In the genomic region with DNA sequence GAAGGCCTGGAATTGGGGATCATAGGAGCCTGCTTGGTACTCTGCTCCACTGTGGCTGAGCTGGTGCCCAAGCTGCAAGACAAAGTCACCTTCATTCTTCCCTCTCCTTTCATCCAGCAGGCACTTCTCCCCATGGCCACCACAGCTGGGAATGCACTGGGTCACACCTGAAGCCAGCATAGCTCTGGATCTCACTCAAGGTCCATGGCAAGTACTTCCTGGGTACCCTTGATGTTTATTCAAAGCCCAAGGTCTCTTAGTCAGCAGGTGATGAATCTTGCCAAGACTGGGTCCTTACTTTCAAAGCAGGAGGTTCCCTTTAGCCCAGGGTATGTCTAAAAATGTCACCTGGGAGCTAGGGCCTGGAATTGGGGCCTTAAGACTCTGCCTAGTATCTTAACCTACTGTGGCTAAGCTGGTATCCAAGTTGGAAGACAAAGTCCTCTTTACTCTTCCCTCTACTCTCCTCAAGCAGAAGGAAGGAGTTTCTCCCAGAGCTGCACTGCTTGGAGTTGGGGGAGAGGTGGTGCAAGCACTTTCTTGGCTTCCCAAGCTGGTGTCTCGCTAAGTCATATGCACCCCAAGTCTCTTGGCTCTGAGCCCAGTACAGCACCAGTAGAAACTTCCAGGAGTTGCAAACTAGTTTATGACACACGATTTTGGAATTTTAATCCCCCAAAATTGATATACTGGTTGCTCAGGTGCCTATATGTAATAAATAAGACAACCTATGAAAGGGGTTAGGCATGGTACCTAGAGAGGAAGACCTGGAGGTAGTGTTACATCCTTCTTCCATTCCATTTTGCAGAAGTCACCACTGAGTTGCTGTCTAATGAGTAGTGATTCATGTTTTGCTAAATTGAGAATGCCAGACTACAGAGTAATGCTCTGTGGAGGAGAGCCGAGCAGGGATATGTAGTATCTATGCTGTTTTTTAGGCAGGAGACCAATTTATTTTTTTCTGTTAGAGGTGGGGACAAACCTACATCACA, we compare ENCODE assay signal across 23 cellular contexts. TPM values are rescaled to one million over a fixed set of nuclear protein-coding genes. Genes with fewer than 3 reads are reported as not detected.
DNase-seq lines count a peak whose midpoint lies in the region; ATAC-seq, FAIRE-seq and TF ChIP-seq lines count a peak whose summit lies in the region.
"Had no signal": no experiment of that assay in that cellular context is flagged by ENCODE, and none has a peak within 500 bp of the region (broad histone marks: within the 10 kb centered on the region; RNA-seq: fewer than 3 reads in every experiment).

No MANE protein-coding gene starts in this region.

- BruUV-seq in HepG2 (replicated peaks; lab: Mats Ljungman, UMichigan), result no TSS peak

- no peak overlapping the region for H3K4me3 ChIP-seq in AG04450 (ENCODE audit: low read depth, low read length)
- H3K4me3 ChIP-seq in HepG2 (replicated peaks in 1 of 3; ENCODE audit: insufficient read depth in 1 of 3, low read depth in 2 of 3, low read length in 3 of 3), result no peak overlapping the region
- H3K4me3 ChIP-seq: dorsolateral prefrontal cortex, heart right ventricle, suprapubic skin had no signal

- no peaks in the 10 kb centered on the region for H3K4me1 ChIP-seq in HepG2 (ENCODE audit: insufficient read depth, low read length)
- H3K4me1 ChIP-seq: heart right ventricle, suprapubic skin had no signal

- H3K9me3 ChIP-seq in AG04450 (ENCODE audit: control insufficient read depth, insufficient read depth, low read length) (peaks cover 4% of the 10 kb centered on the region; the same call in 1 of the 2 replicates), HepG2 (ENCODE audit: low read length) (no peaks in the 10 kb centered on the region)
- H3K9me3 ChIP-seq: heart right ventricle, suprapubic skin had no signal

- CTCF ChIA-PET in AG04450 (lab: Charles Lee) (no interaction called here), HepG2 (lab: Yijun Ruan, JAX; ENCODE audit: low intra/inter-chr PET ratio, low total read pairs) (no interaction called here)

- DNase-seq in AG04450 (ENCODE audit: low read depth, low spot score), result peak; percentile 7
- peak; percentile 15 for DNase-seq in HS-5 (ENCODE audit: low read depth)
- peak; percentile 7 for DNase-seq in astrocyte of the hippocampus (ENCODE audit: low read depth, low spot score)
- peak; percentile 28 for DNase-seq in glomerular visceral epithelial cell (ENCODE audit: extremely low spot score)
- no peak for DNase-seq in HepG2 (ENCODE audit: low spot score)
- no peak for DNase-seq in COR-L47 (lab: John Stamatoyannopoulos, UW)
- no peak for DNase-seq in superior temporal gyrus (ENCODE audit: extremely low spot score)
- DNase-seq in SW480 (ENCODE audit: low spot score), result no peak
- DNase-seq: 8988T; activated CD4-positive, alpha-beta T cell treated with anti-CD3 and anti-CD28 coated beads, Interleukin-2, amount 50 U/mL, for 4 hours; activated naive CD4-positive, alpha-beta T cell treated with anti-CD3 and anti-CD28 coated beads, Interleukin-2, amount 50 U/mL, for 16 hours; activated T-cell treated with anti-CD3 and anti-CD28 coated beads, Interleukin-2, amount 50 U/mL, for 1 hour; dorsolateral prefrontal cortex; heart right ventricle; naive thymus-derived CD4-positive, alpha-beta T cell; NCI-H1048; NCI-H2081 treated with DMSO at 0.1 percent for 48 hours; NCI-H510A; T-cell had no signal

- H3K27me3 ChIP-seq in AG04450 (ENCODE audit: control insufficient read depth, insufficient read depth, low read length) (no peaks in the 10 kb centered on the region), HepG2 (ENCODE audit: control insufficient read depth in 1 of 2, insufficient read depth in 2 of 2, low read length in 2 of 2) (no peaks in the 10 kb centered on the region)
- H3K27me3 ChIP-seq: dorsolateral prefrontal cortex, heart right ventricle, suprapubic skin had no signal

- in situ Hi-C loops in HepG2 (cut with HindIII; ENCODE audit: extremely low pct_ligation_motif_present, low pct_unique_long_range_greater_than_20kb), result no loop called here

- TF ChIP-seq RAD21 in HepG2 (CRISPR knock-in tag; IDR thresholded peaks at IDR 0.05), result no peak

- no peaks in the 10 kb centered on the region for H3K79me2 ChIP-seq in HepG2 (ENCODE audit: insufficient read depth, low read length)

- H3K9ac ChIP-seq in HepG2 (ENCODE audit: insufficient read depth, low read depth, low read length), result no peak overlapping the region

- no peak overlapping the region for H3K4me2 ChIP-seq in HepG2 (ENCODE audit: low read depth, low read length)

- TF ChIP-seq POLR2A in HepG2 (IDR thresholded peaks at IDR 0.05; ENCODE audit: insufficient read depth in 1 of 2, low read depth in 2 of 2, low read length in 2 of 2), result no peak

- FAIRE-seq in HepG2 (lab: Jason Lieb, UNC), result no peak
- FAIRE-seq: islet of Langerhans had no signal

- 17% methylated on average over 3 of the region's 3 CpGs for WGBS in HepG2 (ENCODE audit: low lambda C conversion rate)

- ATAC-seq in HepG2, result no peak
- ATAC-seq: heart right ventricle; naive thymus-derived CD4-positive, alpha-beta T cell; Right ventricle myocardium inferior; T-cell had no signal

- H4K20me1 ChIP-seq in HepG2 (ENCODE audit: insufficient read depth, low read length), result no peaks in the 10 kb centered on the region

- no peak overlapping the region for H2AFZ ChIP-seq in HepG2 (ENCODE audit: low read length)

- H3K36me3 ChIP-seq in HepG2 (replicated peaks in 1 of 2; ENCODE audit: control insufficient read depth in 1 of 2, insufficient read depth in 2 of 2, low read length in 2 of 2), result no peaks in the 10 kb centered on the region
- H3K36me3 ChIP-seq: heart right ventricle, suprapubic skin had no signal

- TF ChIP-seq CTCF in AG04450 (IDR thresholded peaks at IDR 0.05; ENCODE audit: low read depth, low read length), result no peak
- TF ChIP-seq CTCF in HepG2 (CRISPR knock-in tag; IDR thresholded peaks at IDR 0.05), result no peak

- POLR2A ChIA-PET in AG04450 (lab: Yijun Ruan, JAX) (no interaction called here), HepG2 (lab: Yijun Ruan, JAX) (no interaction called here)

- TF ChIP-seq EP300 in HepG2 (IDR thresholded peaks at IDR 0.05; ENCODE audit: low read depth in 2 of 2, low read length in 2 of 2), result no peak
- TF ChIP-seq EP300 in HepG2 (CRISPR knock-in tag; IDR thresholded peaks at IDR 0.05; ENCODE audit: borderline replicate concordance), result no peak

- no peak overlapping the region for H3K27ac ChIP-seq in AG04450 (ENCODE audit: low read depth, low read length)
- no peak overlapping the region for H3K27ac ChIP-seq in HepG2 (ENCODE audit: extremely low read length, insufficient read depth, low read length)
- H3K27ac ChIP-seq: heart right ventricle, suprapubic skin had no signal

- intact Hi-C loops in HepG2 (cut with micrococcal nuclease; ENCODE audit: unreplicated experiment), result no loop called here

TF ChIP-seq in HepG2, 621 proteins besides CTCF, POLR2A, EP300 and RAD21 (continues in another document):
- TF ChIP-seq, protein P1, sequence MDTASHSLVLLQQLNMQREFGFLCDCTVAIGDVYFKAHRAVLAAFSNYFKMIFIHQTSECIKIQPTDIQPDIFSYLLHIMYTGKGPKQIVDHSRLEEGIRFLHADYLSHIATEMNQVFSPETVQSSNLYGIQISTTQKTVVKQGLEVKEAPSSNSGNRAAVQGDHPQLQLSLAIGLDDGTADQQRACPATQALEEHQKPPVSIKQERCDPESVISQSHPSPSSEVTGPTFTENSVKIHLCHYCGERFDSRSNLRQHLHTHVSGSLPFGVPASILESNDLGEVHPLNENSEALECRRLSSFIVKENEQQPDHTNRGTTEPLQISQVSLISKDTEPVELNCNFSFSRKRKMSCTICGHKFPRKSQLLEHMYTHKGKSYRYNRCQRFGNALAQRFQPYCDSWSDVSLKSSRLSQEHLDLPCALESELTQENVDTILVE (CRISPR knock-in tag; IDR thresholded peaks at IDR 0.05), result no peak
- TF ChIP-seq ZNF335 (CRISPR knock-in tag; IDR thresholded peaks at IDR 0.05) (no peak), HNF4A (CRISPR knock-in tag; IDR thresholded peaks at IDR 0.05) (no peak), ELF3 (CRISPR knock-in tag; IDR thresholded peaks at IDR 0.05) (no peak), ZFYVE20 (CRISPR knock-in tag; IDR thresholded peaks at IDR 0.05; ENCODE audit: borderline replicate concordance, low read depth) (no peak), SNRNP70 (IDR thresholded peaks at IDR 0.05; ENCODE audit: low read depth, low read length) (no peak)
- TF ChIP-seq, protein P2, sequence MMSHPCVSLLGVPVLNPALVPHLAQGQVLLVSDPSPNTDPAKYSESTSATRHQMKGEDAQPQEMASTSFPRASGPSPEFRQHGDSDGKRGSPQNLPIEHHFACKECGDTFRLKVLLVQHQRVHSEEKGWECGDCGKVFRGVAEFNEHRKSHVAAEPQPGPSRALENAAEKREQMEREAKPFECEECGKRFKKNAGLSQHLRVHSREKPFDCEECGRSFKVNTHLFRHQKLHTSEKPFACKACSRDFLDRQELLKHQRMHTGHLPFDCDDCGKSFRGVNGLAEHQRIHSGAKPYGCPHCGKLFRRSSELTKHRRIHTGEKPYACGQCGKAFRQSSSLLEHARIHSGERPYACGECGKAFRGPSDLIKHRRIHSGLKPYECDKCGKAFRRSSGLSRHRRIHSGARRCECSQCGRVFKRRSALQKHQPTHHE (CRISPR knock-in tag; IDR thresholded peaks at IDR 0.05; ENCODE audit: borderline replicate concordance), result no peak

RNA-seq across cellular contexts. Expression of a gene that starts 4.6 kb away (rescaled TPM):
- polyA plus RNA-seq in AG04450 (2011; rRNA removed), result 14.7 and 17.5 TPM in 2 replicates
- polyA minus RNA-seq in AG04450 (2011; rRNA and poly(A)+ RNA removed), result 40.2 and 51.9 TPM in 2 replicates
- total RNA-seq in HepG2 (2016; rRNA removed; fragmentation: Illumina TruSeq; extraction: Trizol), result not detected in 2 replicates
- total RNA-seq in HepG2 (2016; cell fraction: cytosol; rRNA removed; fragmentation: Illumina TruSeq; extraction: Trizol; ENCODE audit: low read depth), result not detected in 2 replicates
- 0.02 and 0.03 TPM in 2 replicates for total RNA-seq in HepG2 (2016; cell fraction: insoluble cytoplasmic fraction; rRNA removed; fragmentation: Illumina TruSeq; extraction: Trizol)
- not detected in 2 replicates for total RNA-seq in HepG2 (2016; cell fraction: membrane; rRNA removed; fragmentation: Illumina TruSeq; extraction: Trizol)
- total RNA-seq in HepG2 (2016; cell fraction: nucleus; rRNA removed; fragmentation: Illumina TruSeq; extraction: Trizol), result not detected in 2 replicates
- 0.01 TPM in 1 of 2 replicates, not detected in the other for polyA plus RNA-seq in HepG2 (2011; rRNA removed)
- under 0.01 and 0.01 TPM in 2 replicates for polyA plus RNA-seq in HepG2 (2011; cell fraction: cytosol; rRNA removed)
- not detected in 2 replicates for polyA plus RNA-seq in HepG2 (2011; cell fraction: nucleus; rRNA removed)
- polyA plus RNA-seq in HepG2 (2012), result not detected in 2 replicates
- not detected in 2 replicates for polyA plus RNA-seq in HepG2 (2016; cell fraction: cytosol; fragmentation: Illumina TruSeq; extraction: Trizol; ENCODE audit: low read depth)
- polyA plus RNA-seq in HepG2 (2016; cell fraction: insoluble cytoplasmic fraction; fragmentation: Illumina TruSeq; extraction: Trizol; ENCODE audit: low read depth), result not detected in 2 replicates
- polyA plus RNA-seq in HepG2 (2016; cell fraction: membrane; fragmentation: Illumina TruSeq; extraction: Trizol; ENCODE audit: low read depth), result not detected in 2 replicates
- not detected in 2 replicates for polyA plus RNA-seq in HepG2 (2016; cell fraction: nucleus; fragmentation: Illumina TruSeq; extraction: Trizol; ENCODE audit: insufficient read depth, low read depth)
- not detected in 2 replicates for polyA minus RNA-seq in HepG2 (2011; rRNA and poly(A)+ RNA removed; ENCODE audit: low replicate concordance)
- polyA minus RNA-seq in HepG2 (2011; cell fraction: cytosol; rRNA and poly(A)+ RNA removed), result not detected in 2 replicates
- not detected in 2 replicates for polyA minus RNA-seq in HepG2 (2011; cell fraction: nucleus; rRNA and poly(A)+ RNA removed)
- polyA plus RNA-seq: CD14-positive monocyte; naive thymus-derived CD4-positive, alpha-beta T cell had no signal

Comparison
In these comparisons a context has a peak if more than half of its experiments do, and no peak if none do; other contexts are left out.
1. DNase-seq: peak in AG04450 (single experiment), HS-5 (single experiment), astrocyte of the hippocampus (single experiment) and glomerular visceral epithelial cell (single experiment); none in HepG2 (single experiment), COR-L47 (single experiment), superior temporal gyrus (single experiment) and SW480 (single experiment).
2. RNA of a gene that starts 4.6 kb away (polyA plus RNA-seq): 14.7 to 17.5 TPM in AG04450; under 0.01 to 0.01 TPM in HepG2; every median in the first group is over 10 times any median in the second.